Comparison of ENCODE assay signal across 12 cellular contexts in genomic region chr6:161035182-161035980, GRCh38. TPM values are rescaled to one million over a fixed set of nuclear protein-coding genes. Genes with fewer than 3 reads are reported as not detected.
DNase-seq lines count a peak whose midpoint lies in the region; ATAC-seq and TF ChIP-seq lines count a peak whose summit lies in the region.
"Had no signal": no experiment of that assay in that cellular context is flagged by ENCODE, and none has a peak within 500 bp of the region (broad histone marks: within the 10 kb centered on the region; RNA-seq: fewer than 3 reads in every experiment).

No MANE protein-coding gene starts in this region.

- peak overlapping the region; percentile 24 for H3K27ac Mint-ChIP-seq in activated naive CD8-positive, alpha-beta T cell
- no peak overlapping the region for H3K27ac Mint-ChIP-seq in activated naive CD8-positive, alpha-beta T cell treated with anti-CD3 and anti-CD28 coated beads for 36 hours
- H3K27ac Mint-ChIP-seq in T-helper 17 cell, result peak overlapping the region; percentile 93
- peak overlapping the region; percentile 38 for H3K27ac Mint-ChIP-seq in stimulated activated naive B cell treated with anti-CD40 and anti-IgM and Interleukin-4, amounts not matched to agents 10 μg/mL and 1 μg/mL and 100 μg/mL, for 72 hours

- intact Hi-C loops in transverse colon (cut with DNase I; ENCODE audit: low total_unique reads), result no loop called here

- no peak for TF ChIP-seq EP300 in transverse colon (IDR thresholded peaks at IDR 0.05; ENCODE audit: low read depth)

- H3K27ac ChIP-seq in transverse colon, result no peak overlapping the region
- H3K27ac ChIP-seq: gastrocnemius medialis had no signal

- H3K9me3 ChIP-seq in T-helper 17 cell (ENCODE audit: control insufficient read depth, low read length, poor library complexity, severe bottlenecking) (no peaks in the 10 kb centered on the region), transverse colon (no peaks in the 10 kb centered on the region)
- H3K9me3 ChIP-seq: gastrocnemius medialis had no signal

- ATAC-seq in HG03095 (IDR thresholded peaks at IDR 0.05; ENCODE audit: unreplicated experiment) (peak; percentile 40), T-helper 17 cell (no peak)
- peak; percentile 72 to 89 for ATAC-seq in stimulated activated naive B cell treated with anti-CD40 and anti-IgM and Interleukin-4, amounts not matched to agents 10 μg/mL and 1 μg/mL and 100 μg/mL, for 72 hours (replicated peaks)
- ATAC-seq: activated T-cell treated with anti-CD3 and anti-CD28 coated beads, Interleukin-2, amount 50 U/mL, for 4 hours; gastrocnemius medialis had no signal

- no peak overlapping the region for H3K4me3 Mint-ChIP-seq in activated naive CD8-positive, alpha-beta T cell
- H3K4me3 Mint-ChIP-seq in activated naive CD8-positive, alpha-beta T cell treated with anti-CD3 and anti-CD28 coated beads for 36 hours, result no peak overlapping the region
- H3K4me3 Mint-ChIP-seq in T-helper 17 cell, result peak overlapping the region; percentile 84
- peak overlapping the region; percentile 4 for H3K4me3 Mint-ChIP-seq in stimulated activated naive B cell treated with anti-CD40 and anti-IgM and Interleukin-4, amounts not matched to agents 10 μg/mL and 1 μg/mL and 100 μg/mL, for 72 hours
- H3K4me3 Mint-ChIP-seq: activated T-cell treated with anti-CD3 and anti-CD28 coated beads, Interleukin-2, amount 50 U/mL, for 4 hours had no signal

- H3K4me3 ChIP-seq in transverse colon, result no peak overlapping the region
- H3K4me3 ChIP-seq: gastrocnemius medialis had no signal

- TF ChIP-seq CTCF in transverse colon (IDR thresholded peaks at IDR 0.05), result no peak

- TF ChIP-seq POLR2A in transverse colon (IDR thresholded peaks at IDR 0.05), result no peak

- no peaks in the 10 kb centered on the region for H3K27me3 Mint-ChIP-seq in activated naive CD8-positive, alpha-beta T cell
- no peaks in the 10 kb centered on the region for H3K27me3 Mint-ChIP-seq in activated naive CD8-positive, alpha-beta T cell treated with anti-CD3 and anti-CD28 coated beads for 36 hours
- H3K27me3 Mint-ChIP-seq in T-helper 17 cell, result no peaks in the 10 kb centered on the region
- no peaks in the 10 kb centered on the region for H3K27me3 Mint-ChIP-seq in stimulated activated naive B cell treated with anti-CD40 and anti-IgM and Interleukin-4, amounts not matched to agents 10 μg/mL and 1 μg/mL and 100 μg/mL, for 72 hours

- DNase-seq in activated naive CD8-positive, alpha-beta T cell treated with anti-CD3 and anti-CD28 coated beads for 36 hours, result no peak
- no peak for DNase-seq in T-helper 17 cell
- DNase-seq in stimulated activated naive B cell treated with anti-CD40 and anti-IgM and Interleukin-4, amounts not matched to agents 10 μg/mL and 1 μg/mL and 100 μg/mL, for 72 hours, result no peak
- no peak for DNase-seq in HuH-7 (ENCODE audit: low spot score)
- no peak for DNase-seq in stimulated activated CD4-positive, alpha-beta T cell treated with anti-CD3 and anti-CD28 coated beads, Interleukin-4, amount 100 ng/mL, for 24 hours
- no peak for DNase-seq in transverse colon
- DNase-seq: activated T-cell treated with anti-CD3 and anti-CD28 coated beads, Interleukin-2, amount 50 U/mL, for 4 hours; caudate nucleus; gastrocnemius medialis; NCI-H510A treated with DMSO at 0.1 percent for 48 hours had no signal

- H3K9me3 Mint-ChIP-seq in activated naive CD8-positive, alpha-beta T cell (ENCODE audit: low read depth), result no peaks in the 10 kb centered on the region
- H3K9me3 Mint-ChIP-seq in activated naive CD8-positive, alpha-beta T cell treated with anti-CD3 and anti-CD28 coated beads for 36 hours, result no peaks in the 10 kb centered on the region
- H3K9me3 Mint-ChIP-seq in stimulated activated naive B cell treated with anti-CD40 and anti-IgM and Interleukin-4, amounts not matched to agents 10 μg/mL and 1 μg/mL and 100 μg/mL, for 72 hours, result no peaks in the 10 kb centered on the region
- H3K9me3 Mint-ChIP-seq: activated T-cell treated with anti-CD3 and anti-CD28 coated beads, Interleukin-2, amount 50 U/mL, for 4 hours had no signal

- H3K36me3 ChIP-seq in transverse colon, result no peaks in the 10 kb centered on the region
- H3K36me3 ChIP-seq: gastrocnemius medialis had no signal

- no peaks in the 10 kb centered on the region for H3K27me3 ChIP-seq in transverse colon
- H3K27me3 ChIP-seq: gastrocnemius medialis had no signal

- peaks cover 27% of the 10 kb centered on the region for H3K4me1 Mint-ChIP-seq in activated naive CD8-positive, alpha-beta T cell (ENCODE audit: low read depth)
- peaks cover 13% of the 10 kb centered on the region for H3K4me1 Mint-ChIP-seq in activated naive CD8-positive, alpha-beta T cell treated with anti-CD3 and anti-CD28 coated beads for 36 hours
- peaks cover 35% of the 10 kb centered on the region for H3K4me1 Mint-ChIP-seq in T-helper 17 cell
- H3K4me1 Mint-ChIP-seq in stimulated activated naive B cell treated with anti-CD40 and anti-IgM and Interleukin-4, amounts not matched to agents 10 μg/mL and 1 μg/mL and 100 μg/mL, for 72 hours, result peaks cover 19 to 29% of the 10 kb centered on the region in 2 donors

- peaks cover 15% of the 10 kb centered on the region for H3K36me3 Mint-ChIP-seq in activated naive CD8-positive, alpha-beta T cell
- H3K36me3 Mint-ChIP-seq in activated naive CD8-positive, alpha-beta T cell treated with anti-CD3 and anti-CD28 coated beads for 36 hours, result peaks cover 21% of the 10 kb centered on the region
- peaks cover 13% of the 10 kb centered on the region for H3K36me3 Mint-ChIP-seq in T-helper 17 cell (ENCODE audit: low read depth)
- peaks cover 19 to 28% of the 10 kb centered on the region in 2 donors for H3K36me3 Mint-ChIP-seq in stimulated activated naive B cell treated with anti-CD40 and anti-IgM and Interleukin-4, amounts not matched to agents 10 μg/mL and 1 μg/mL and 100 μg/mL, for 72 hours

- H3K4me1 ChIP-seq in transverse colon, result peaks cover 0 to 4% (median 2%) of the 10 kb centered on the region in 4 donors

- in situ Hi-C loops in transverse colon (cut with MboI; ENCODE audit: low pct_ligation_motif_present in 1 of 4, low pct_unique_long_range_greater_than_20kb in 1 of 4, low sequenced_read_pairs in 3 of 4), result no loop called here

- 87 to 88% methylated on average over 3 of the region's 3 CpGs for WGBS in transverse colon (ENCODE audit: low coverage in 1 of 2), 2 donors

RNA-seq across cellular contexts. Expression of gene MAP3K4, which starts 43.8 kb away (rescaled TPM):
- total RNA-seq in activated naive CD8-positive, alpha-beta T cell treated with anti-CD3 and anti-CD28 coated beads for 36 hours, result 10 to 100 TPM; 32.8 to 38.1 TPM
- total RNA-seq in T-helper 17 cell (100 to 1,000 TPM; 173 to 188 TPM), transverse colon (10 to 100 TPM; 17.2 to 35.2 (median 23.7) TPM)

Comparison
In these comparisons a context has a peak if more than half of its experiments do, and no peak if none do; other contexts are left out.
1. H3K4me3 Mint-ChIP-seq: peak in T-helper 17 cell (single experiment) and stimulated activated naive B cell treated with anti-CD40 and anti-IgM and Interleukin-4, amounts not matched to agents 10 μg/mL and 1 μg/mL and 100 μg/mL, for 72 hours (2 of 2); none in activated naive CD8-positive, alpha-beta T cell (single experiment) and activated naive CD8-positive, alpha-beta T cell treated with anti-CD3 and anti-CD28 coated beads for 36 hours (single experiment).
2. RNA of gene MAP3K4, which starts 43.8 kb away (total RNA-seq): 173 to 188 TPM in T-helper 17 cell; 32.8 to 38.1 TPM in activated naive CD8-positive, alpha-beta T cell treated with anti-CD3 and anti-CD28 coated beads for 36 hours and 17.2 to 35.2 TPM in transverse colon; every median in the first group is over 4 times any median in the second.